26 cellular contexts compared by ENCODE assay signal in genomic region chr1:36523230-36523495, GRCh38. TPM values are rescaled to one million over a fixed set of nuclear protein-coding genes. Genes with fewer than 3 reads are reported as not detected.
"Had no signal": no experiment of that assay in that cellular context is flagged by ENCODE, and none has a peak within 500 bp of the region (broad histone marks: within the 10 kb centered on the region; RNA-seq: fewer than 3 reads in every experiment).

No MANE protein-coding gene starts in this region.

- H3K4me2 ChIP-seq: KMS-11, SK-N-SH had no signal

- H3K27me3 Mint-ChIP-seq: activated CD4-positive, alpha-beta memory T cell treated with anti-CD3 and anti-CD28 coated beads for 36 hours; activated CD4-positive, alpha-beta T cell treated with anti-CD3 and anti-CD28 coated beads, Interleukin-2, amount 10 ng/mL, durations not matched to agents 7 days and 5 days; activated naive CD8-positive, alpha-beta T cell treated with anti-CD3 and anti-CD28 coated beads, Interleukin-2, amount 50 U/mL, for 24 hours had no signal

- H3K36me3 ChIP-seq: ascending aorta, Peyer's patch, SJCRH30 had no signal

- ATAC-seq: activated naive CD8-positive, alpha-beta T cell treated with anti-CD3 and anti-CD28 coated beads, Interleukin-2, amount 50 U/mL, for 24 hours; body of pancreas had no signal

- H3K9me3 Mint-ChIP-seq: activated CD4-positive, alpha-beta memory T cell treated with anti-CD3 and anti-CD28 coated beads for 36 hours; activated CD4-positive, alpha-beta T cell treated with anti-CD3 and anti-CD28 coated beads, Interleukin-2, amount 10 ng/mL, durations not matched to agents 7 days and 5 days; activated naive CD4-positive, alpha-beta T cell treated with anti-CD3 and anti-CD28 coated beads, Interleukin-2, amount 50 U/mL, for 72 hours; activated naive CD8-positive, alpha-beta T cell treated with anti-CD3 and anti-CD28 coated beads, Interleukin-2, amount 50 U/mL, for 24 hours had no signal

- H3K27me3 ChIP-seq: ascending aorta, body of pancreas, Peyer's patch had no signal

- H3K36me3 Mint-ChIP-seq: activated CD4-positive, alpha-beta memory T cell treated with anti-CD3 and anti-CD28 coated beads for 36 hours; activated naive CD4-positive, alpha-beta T cell treated with anti-CD3 and anti-CD28 coated beads, Interleukin-2, amount 50 U/mL, for 72 hours had no signal

- H3K27ac Mint-ChIP-seq: activated CD4-positive, alpha-beta T cell treated with anti-CD3 and anti-CD28 coated beads, Interleukin-2, amount 10 ng/mL, durations not matched to agents 7 days and 5 days; activated naive CD4-positive, alpha-beta T cell treated with anti-CD3 and anti-CD28 coated beads, Interleukin-2, amount 50 U/mL, for 72 hours had no signal

- H3K9ac ChIP-seq: KMS-11, SK-N-SH had no signal

- DNase-seq: activated CD4-positive, alpha-beta T cell treated with anti-CD3 and anti-CD28 coated beads, Interleukin-2, amount 10 ng/mL, durations not matched to agents 7 days and 5 days; activated CD4-positive, CD25-positive, alpha-beta regulatory T cell; activated CD8-positive, alpha-beta memory T cell treated with anti-CD3 and anti-CD28 coated beads, Interleukin-2, amount 50 U/mL, for 4 hours; activated naive CD8-positive, alpha-beta T cell treated with anti-CD3 and anti-CD28 coated beads, Interleukin-2, amount 50 U/mL, for 24 hours; amniotic stem cell; body of pancreas; NCI-H1092 treated with DMSO at 0.1 percent for 48 hours; NCI-H1417 treated with DMSO at 0.1 percent for 48 hours; NCI-H1694; NCI-H2029; NCI-H2107; NCI-H2171 treated with DMSO at 0.1 percent for 48 hours; NCI-H226; NCI-H82; Right ventricle myocardium superior; SJCRH30; SK-N-SH had no signal

- H3K4me3 ChIP-seq: ascending aorta, body of pancreas, Peyer's patch, SJCRH30 had no signal

- H3K4me3 Mint-ChIP-seq: activated CD4-positive, alpha-beta T cell treated with anti-CD3 and anti-CD28 coated beads, Interleukin-2, amount 10 ng/mL, durations not matched to agents 7 days and 5 days; activated naive CD8-positive, alpha-beta T cell treated with anti-CD3 and anti-CD28 coated beads, Interleukin-2, amount 50 U/mL, for 24 hours had no signal

- H3K27ac ChIP-seq: ascending aorta, body of pancreas, KMS-11, Peyer's patch, RWPE1, SJCRH30, VCaP had no signal

- H3K9me2 ChIP-seq: SK-N-SH had no signal

- H3K4me1 ChIP-seq: ascending aorta, body of pancreas, Peyer's patch, SJCRH30 had no signal

- H3K9me3 ChIP-seq: ascending aorta, body of pancreas, Peyer's patch, SJCRH30, SK-N-SH had no signal

RNA-seq across cellular contexts. Expression of gene CSF3R, which starts 40.5 kb away (rescaled TPM):
- total RNA-seq: activated CD4-positive, alpha-beta memory T cell treated with anti-CD3 and anti-CD28 coated beads for 36 hours; activated CD8-positive, alpha-beta memory T cell treated with anti-CD3 and anti-CD28 coated beads for 36 hours; MCF 10A; SJCRH30 had no signal
- polyA plus RNA-seq: SK-N-SH had no signal
